Comparison of ENCODE assay signal across 20 cellular contexts in the genomic region with DNA sequence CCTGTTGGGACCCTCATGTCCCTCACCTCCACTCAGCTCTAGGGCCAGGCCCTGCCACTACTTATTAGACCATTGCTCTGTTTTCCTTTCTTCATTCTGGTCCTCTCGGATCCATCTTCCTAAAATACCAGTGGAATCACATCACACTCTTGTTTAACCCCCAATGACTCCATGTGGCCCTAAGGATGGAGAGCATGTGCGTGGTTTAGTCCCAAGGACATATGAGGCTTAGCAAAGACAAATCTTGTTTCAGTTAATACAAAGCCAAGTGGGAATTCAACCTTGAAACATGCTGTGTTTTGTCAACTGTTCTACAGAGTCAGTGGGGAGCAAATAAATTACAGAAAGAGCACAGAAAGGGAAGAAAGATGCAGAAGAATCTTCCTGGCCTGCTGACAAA.
"Had no signal": no experiment of that assay in that cellular context is flagged by ENCODE, and none has a peak within 500 bp of the region (broad histone marks: within the 10 kb centered on the region; RNA-seq: fewer than 3 reads in every experiment).

No MANE protein-coding gene starts in this region.

- H3K9me3 ChIP-seq: gastroesophageal sphincter, heart left ventricle, pancreas, right atrium auricular region, thoracic aorta, tibial nerve, upper lobe of left lung had no signal

- H3K4me3 ChIP-seq: gastroesophageal sphincter, heart left ventricle, hepatocyte, pancreas, right atrium auricular region, skin epidermis, spleen, thoracic aorta, tibial nerve, upper lobe of left lung had no signal

- DNase-seq: cortex of kidney; foreskin keratinocyte; heart left ventricle; kidney; mammary epithelial cell; mesendoderm; midbrain; naive thymus-derived CD8-positive, alpha-beta T cell; occipital lobe; pancreas; spleen; stimulated activated CD4-positive, alpha-beta T cell treated with anti-CD3 and anti-CD28 coated beads, Interleukin-4, amount 100 ng/mL, for 4 hours; stimulated activated naive B cell treated with anti-CD40 and anti-IgM and Interleukin-4, amounts not matched to agents 10 μg/mL and 1 μg/mL and 100 μg/mL, for 72 hours; upper lobe of left lung had no signal

- H3K27ac ChIP-seq: foreskin keratinocyte, gastroesophageal sphincter, hepatocyte, pancreas, right atrium auricular region, skin epidermis, spleen, thoracic aorta, tibial nerve, upper lobe of left lung had no signal

- H3K36me3 ChIP-seq: gastroesophageal sphincter, heart left ventricle, pancreas, right atrium auricular region, spleen, thoracic aorta, tibial nerve, upper lobe of left lung had no signal

- H3K4me1 ChIP-seq: foreskin keratinocyte, gastroesophageal sphincter, heart left ventricle, pancreas, right atrium auricular region, spleen, tibial nerve, upper lobe of left lung had no signal

- H3K27me3 ChIP-seq: foreskin keratinocyte, gastroesophageal sphincter, heart left ventricle, hepatocyte, pancreas, right atrium auricular region, spleen, tibial nerve, upper lobe of left lung had no signal
